In the genomic region with DNA sequence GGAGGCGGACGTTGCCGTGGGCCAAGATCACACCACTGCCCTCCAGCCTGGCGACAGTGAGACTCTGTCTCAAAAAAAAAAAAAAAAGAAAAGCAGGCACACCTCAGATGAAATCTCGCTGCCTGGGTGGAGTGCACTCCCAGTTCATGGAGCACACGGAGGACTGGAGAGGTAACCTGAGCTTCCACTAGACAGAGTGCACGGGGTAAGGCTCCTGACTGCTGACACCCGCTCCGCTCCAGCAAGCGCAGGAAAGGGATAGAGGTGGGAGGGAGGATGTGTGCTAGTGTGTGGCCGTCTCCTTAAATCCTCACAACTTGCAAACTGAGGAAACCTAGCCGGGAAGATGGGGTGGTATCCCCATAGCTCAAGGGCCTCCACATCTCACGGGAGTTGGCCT, we compare ENCODE assay signal across 11 cellular contexts. TPM values are rescaled to one million over a fixed set of nuclear protein-coding genes. Genes with fewer than 3 reads are reported as not detected.
DNase-seq lines count a peak whose midpoint lies in the region; ATAC-seq and TF ChIP-seq lines count a peak whose summit lies in the region.
"Had no signal": no experiment of that assay in that cellular context is flagged by ENCODE, and none has a peak within 500 bp of the region (broad histone marks: within the 10 kb centered on the region; RNA-seq: fewer than 3 reads in every experiment).

No MANE protein-coding gene starts in this region.

- peaks cover 36% of the 10 kb centered on the region for H3K36me3 ChIP-seq in OCI-LY3 (replicated peaks; ENCODE audit: low read depth, low read length)

- no peaks in the 10 kb centered on the region for H3K9me3 ChIP-seq in OCI-LY3 (ENCODE audit: insufficient read depth, low read length)

- H3K27ac ChIP-seq in OCI-LY3 (ENCODE audit: low read length): no peak overlapping the region

- H3K9ac ChIP-seq in OCI-LY3 (ENCODE audit: low read length): no peak overlapping the region

- H3K4me3 ChIP-seq in OCI-LY3 (ENCODE audit: low read length): no peak overlapping the region

- H3K4me3 Mint-ChIP-seq in T-helper 1 cell treated with Interleukin-12 subunit alpha and Interleukin-12 subunit beta and Interleukin-4 antibody, amounts not matched to agents 30 μg/mL and 1 μg/mL, for 36 hours: no peak overlapping the region
- H3K4me3 Mint-ChIP-seq in stimulated activated memory B cell treated with anti-CD40 and anti-IgM and Interleukin-4, amounts not matched to agents 10 μg/mL and 1 μg/mL and 100 μg/mL, for 72 hours: no peak overlapping the region

- DNase-seq in T-helper 1 cell (no peak), left cardiac atrium (peak; percentile 14), NCI-H1105 (lab: John Stamatoyannopoulos, UW) (no peak)
- DNase-seq: foreskin fibroblast; RPMI8226; stimulated activated CD4-positive, alpha-beta T cell treated with anti-CD3 and anti-CD28 coated beads, Interleukin-2, amount 100 ng/mL, for 48 hours had no signal

- H3K27me3 Mint-ChIP-seq in T-helper 1 cell treated with Interleukin-12 subunit alpha and Interleukin-12 subunit beta and Interleukin-4 antibody, amounts not matched to agents 30 μg/mL and 1 μg/mL, for 36 hours (ENCODE audit: low read depth): no peaks in the 10 kb centered on the region
- no peaks in the 10 kb centered on the region for H3K27me3 Mint-ChIP-seq in stimulated activated memory B cell treated with anti-CD40 and anti-IgM and Interleukin-4, amounts not matched to agents 10 μg/mL and 1 μg/mL and 100 μg/mL, for 72 hours

- peak overlapping the region; percentile 18; the same call in 1 of the 2 replicates for H3K4me2 ChIP-seq in OCI-LY3 (ENCODE audit: low read length)

- H3K4me1 Mint-ChIP-seq in T-helper 1 cell treated with Interleukin-12 subunit alpha and Interleukin-12 subunit beta and Interleukin-4 antibody, amounts not matched to agents 30 μg/mL and 1 μg/mL, for 36 hours (ENCODE audit: low read depth): peaks cover 73% of the 10 kb centered on the region
- peaks cover 80% of the 10 kb centered on the region for H3K4me1 Mint-ChIP-seq in stimulated activated memory B cell treated with anti-CD40 and anti-IgM and Interleukin-4, amounts not matched to agents 10 μg/mL and 1 μg/mL and 100 μg/mL, for 72 hours

- H3K9me3 Mint-ChIP-seq in T-helper 1 cell treated with Interleukin-12 subunit alpha and Interleukin-12 subunit beta and Interleukin-4 antibody, amounts not matched to agents 30 μg/mL and 1 μg/mL, for 36 hours: no peaks in the 10 kb centered on the region
- no peaks in the 10 kb centered on the region for H3K9me3 Mint-ChIP-seq in stimulated activated memory B cell treated with anti-CD40 and anti-IgM and Interleukin-4, amounts not matched to agents 10 μg/mL and 1 μg/mL and 100 μg/mL, for 72 hours

- H2AFZ ChIP-seq in OCI-LY3 (ENCODE audit: low read depth, low read length): no peak overlapping the region

- H3K4me1 ChIP-seq in OCI-LY3 (ENCODE audit: low read length): peaks cover 54% of the 10 kb centered on the region

- peak overlapping the region; percentile 83 for H3K27ac Mint-ChIP-seq in T-helper 1 cell treated with Interleukin-12 subunit alpha and Interleukin-12 subunit beta and Interleukin-4 antibody, amounts not matched to agents 30 μg/mL and 1 μg/mL, for 36 hours
- H3K27ac Mint-ChIP-seq in stimulated activated memory B cell treated with anti-CD40 and anti-IgM and Interleukin-4, amounts not matched to agents 10 μg/mL and 1 μg/mL and 100 μg/mL, for 72 hours: peak overlapping the region; percentile 100

- intact Hi-C loops in left cardiac atrium (cut with DNase I): no loop called here

- no peak for TF ChIP-seq CTCF in OCI-LY3 (IDR thresholded peaks at IDR 0.05; ENCODE audit: low read depth, low read length)

- H3K36me3 Mint-ChIP-seq in T-helper 1 cell treated with Interleukin-12 subunit alpha and Interleukin-12 subunit beta and Interleukin-4 antibody, amounts not matched to agents 30 μg/mL and 1 μg/mL, for 36 hours (ENCODE audit: low read depth): peaks cover 55% of the 10 kb centered on the region
- peaks cover 42% of the 10 kb centered on the region for H3K36me3 Mint-ChIP-seq in stimulated activated memory B cell treated with anti-CD40 and anti-IgM and Interleukin-4, amounts not matched to agents 10 μg/mL and 1 μg/mL and 100 μg/mL, for 72 hours

- H3K79me2 ChIP-seq in OCI-LY3 (ENCODE audit: low read length): peaks cover 16% of the 10 kb centered on the region; the same call in 1 of the 2 replicates

- peaks cover 14% of the 10 kb centered on the region; the same call in 1 of the 2 replicates for H4K20me1 ChIP-seq in OCI-LY3 (ENCODE audit: insufficient read depth, low read length)

- H3K27me3 ChIP-seq in OCI-LY3 (ENCODE audit: low read depth, low read length): no peaks in the 10 kb centered on the region

- ATAC-seq in left cardiac atrium (peak in 1 of 2 donors; percentile 22), HG03439 (IDR thresholded peaks at IDR 0.05; ENCODE audit: unreplicated experiment) (no peak), HG03095 (IDR thresholded peaks at IDR 0.05; ENCODE audit: unreplicated experiment) (no peak)
- ATAC-seq in stimulated activated memory B cell treated with anti-CD40 and anti-IgM and Interleukin-4, amounts not matched to agents 10 μg/mL and 1 μg/mL and 100 μg/mL, for 72 hours: no peak

RNA-seq across cellular contexts. Expression of gene FAM53B, which starts 50.8 kb away (rescaled TPM):
- total RNA-seq in left cardiac atrium: 10 to 100 TPM; 23.3 to 31.4 TPM
